In genomic region chr5:134289509-134290113, GRCh38 we compare ENCODE assay signal across 9 cellular contexts.
DNase-seq lines count a peak whose midpoint lies in the region; ATAC-seq and TF ChIP-seq lines count a peak whose summit lies in the region.
"Had no signal": no experiment of that assay in that cellular context is flagged by ENCODE, and none has a peak within 500 bp of the region (broad histone marks: within the 10 kb centered on the region; RNA-seq: fewer than 3 reads in every experiment).

No MANE protein-coding gene starts in this region.

- no peak overlapping the region for H3K4me3 ChIP-seq in choroid plexus epithelial cell (ENCODE audit: low read depth, low read length)
- H3K4me3 ChIP-seq: skin epidermis had no signal

- DNase-seq in Right ventricle myocardium inferior (ENCODE audit: missing footprints) (no peak), cardiac septum (ENCODE audit: low spot score) (no peak), NCI-H1105 (lab: John Stamatoyannopoulos, UW) (peak; percentile 26), T-helper 22 cell (ENCODE audit: low read depth) (peak; percentile 14), choroid plexus epithelial cell (ENCODE audit: low read depth) (peak; percentile 91), left colon (peak; percentile 27 to 30)
- peak; percentile 3 to 34 for DNase-seq in stimulated activated CD4-positive, alpha-beta T cell treated with anti-CD3 and anti-CD28 coated beads, Interleukin-4, amount 100 ng/mL, for 4 hours

- intact Hi-C loops in Right ventricle myocardium inferior (cut with DNase I) (loop anchor here (1.0 kb wide), 1 partner anchor 105 kb away; no protein-coding TSS in a partner anchor), cardiac septum (cut with DNase I) (loop anchor here (1.0 to 5.0 kb wide), 3 partner anchors 37 to 187 kb away; no protein-coding TSS in a partner anchor), left colon (cut with DNase I, micrococcal nuclease) (loop anchor here (5.0 kb wide), 2 partner anchors 102 to 107 kb away; no protein-coding TSS in a partner anchor)

- peak; percentile 88 for TF ChIP-seq CTCF in choroid plexus epithelial cell (conservative IDR thresholded peaks at IDR 0.05; ENCODE audit: low read depth, low read length)

- ATAC-seq in Right ventricle myocardium inferior: peak; percentile 92
- peak; percentile 97 for ATAC-seq in left colon
- ATAC-seq in GM18868 (IDR thresholded peaks at IDR 0.05; ENCODE audit: unreplicated experiment): no peak

Comparison
In these comparisons a context has a peak if more than half of its experiments do, and no peak if none do; other contexts are left out.
1. DNase-seq: peak in NCI-H1105 (single experiment), T-helper 22 cell (single experiment), choroid plexus epithelial cell (single experiment), left colon (2 of 2) and stimulated activated CD4-positive, alpha-beta T cell treated with anti-CD3 and anti-CD28 coated beads, Interleukin-4, amount 100 ng/mL, for 4 hours (2 of 2); none in Right ventricle myocardium inferior (single experiment) and cardiac septum (single experiment).